31 cellular contexts compared by ENCODE assay signal in the genomic region with DNA sequence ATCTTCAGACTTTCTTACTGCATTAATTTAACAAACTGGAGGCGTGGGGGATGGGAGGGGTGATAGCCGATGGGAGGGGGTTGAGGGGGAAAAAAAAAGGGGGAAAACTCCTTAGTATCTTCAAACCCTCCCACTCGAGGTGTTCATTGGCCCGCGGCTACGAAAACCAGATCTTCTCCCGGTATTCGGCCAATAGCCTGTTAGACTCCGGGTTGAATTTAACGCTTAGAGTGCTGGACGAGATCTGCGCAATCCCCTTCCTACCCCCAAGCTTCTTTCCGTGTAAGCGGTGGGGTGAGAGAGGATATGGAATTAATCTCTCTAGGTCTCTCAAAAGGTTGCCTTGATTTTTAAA. TPM values are rescaled to one million over a fixed set of nuclear protein-coding genes. Genes with fewer than 3 reads are reported as not detected.
DNase-seq lines count a peak whose midpoint lies in the region; ATAC-seq, FAIRE-seq and TF ChIP-seq lines count a peak whose summit lies in the region.
"Had no signal": no experiment of that assay in that cellular context is flagged by ENCODE, and none has a peak within 500 bp of the region (broad histone marks: within the 10 kb centered on the region; RNA-seq: fewer than 3 reads in every experiment).

No MANE protein-coding gene starts in this region.

- H3K4me3 Mint-ChIP-seq in GM23338, result peak overlapping the region; percentile 52
- peak overlapping the region; percentile 34 for H3K4me3 Mint-ChIP-seq in neural progenitor cell
- H3K4me3 Mint-ChIP-seq: activated CD4-positive, alpha-beta T cell treated with anti-CD3 and anti-CD28 coated beads, Interleukin-2, amount 10 ng/mL, durations not matched to agents 7 days and 5 days; activated naive CD4-positive, alpha-beta T cell treated with anti-CD3 and anti-CD28 coated beads, Interleukin-2, amount 50 U/mL, for 24 hours; activated T-helper 1 cell treated with anti-CD3 and anti-CD28 coated beads, Interleukin-12 subunit alpha, Interleukin-12 subunit beta, Interleukin-2, Interleukin-4 antibody, amounts not matched to agents 30 ng/mL and 10 ng/mL and 1 ng/mL, durations not matched to agents 14 hours and 24 hours and 36 hours; stimulated activated effector memory CD8-positive, alpha-beta T cell treated with anti-CD3 and anti-CD28 coated beads, Interleukin-12 subunit alpha, Interleukin-12 subunit beta, amount 100 ng/mL, for 72 hours; T-helper 2 cell treated with Interferon-gamma antibody and Interleukin-4, amounts not matched to agents 5 μg/mL and 100 μg/mL, for 36 hours had no signal

- peaks cover 42% of the 10 kb centered on the region for H3K27me3 ChIP-seq in GM23338 (ENCODE audit: insufficient read depth)
- H3K27me3 ChIP-seq in endocrine pancreas (ENCODE audit: control insufficient read depth, insufficient read depth, low read length), result no peaks in the 10 kb centered on the region
- peaks cover 93% of the 10 kb centered on the region for H3K27me3 ChIP-seq in neural progenitor cell
- H3K27me3 ChIP-seq in HepG2 (ENCODE audit: control insufficient read depth in 1 of 2, insufficient read depth in 2 of 2, low read length in 2 of 2), result no peaks in the 10 kb centered on the region
- H3K27me3 ChIP-seq: BLaER1 treated with 17β-estradiol and CSF1 and Interleukin-3, amounts not matched to agents 10 nM and 100 nM had no signal

- no peak overlapping the region for H3K27ac Mint-ChIP-seq in GM23338
- no peak overlapping the region for H3K27ac Mint-ChIP-seq in neural progenitor cell
- H3K27ac Mint-ChIP-seq: activated CD4-positive, alpha-beta T cell treated with anti-CD3 and anti-CD28 coated beads, Interleukin-2, amount 10 ng/mL, durations not matched to agents 7 days and 5 days; activated naive CD4-positive, alpha-beta T cell treated with anti-CD3 and anti-CD28 coated beads, Interleukin-2, amount 50 U/mL, for 24 hours; activated T-helper 1 cell treated with anti-CD3 and anti-CD28 coated beads, Interleukin-12 subunit alpha, Interleukin-12 subunit beta, Interleukin-2, Interleukin-4 antibody, amounts not matched to agents 30 ng/mL and 10 ng/mL and 1 ng/mL, durations not matched to agents 14 hours and 24 hours and 36 hours; stimulated activated effector memory CD8-positive, alpha-beta T cell treated with anti-CD3 and anti-CD28 coated beads, Interleukin-12 subunit alpha, Interleukin-12 subunit beta, amount 100 ng/mL, for 72 hours; T-helper 2 cell treated with Interferon-gamma antibody and Interleukin-4, amounts not matched to agents 5 μg/mL and 100 μg/mL, for 36 hours had no signal

- no peaks in the 10 kb centered on the region; the same call in 2 of the 3 replicates for H3K9me3 Mint-ChIP-seq in GM23338
- H3K9me3 Mint-ChIP-seq in neural progenitor cell, result peaks cover under 1% of the 10 kb centered on the region
- H3K9me3 Mint-ChIP-seq: activated T-helper 1 cell treated with anti-CD3 and anti-CD28 coated beads, Interleukin-12 subunit alpha, Interleukin-12 subunit beta, Interleukin-2, Interleukin-4 antibody, amounts not matched to agents 30 ng/mL and 10 ng/mL and 1 ng/mL, durations not matched to agents 14 hours and 24 hours and 36 hours; stimulated activated effector memory CD8-positive, alpha-beta T cell treated with anti-CD3 and anti-CD28 coated beads, Interleukin-12 subunit alpha, Interleukin-12 subunit beta, amount 100 ng/mL, for 72 hours; T-helper 2 cell treated with Interferon-gamma antibody and Interleukin-4, amounts not matched to agents 5 μg/mL and 100 μg/mL, for 36 hours had no signal

- TF ChIP-seq CTCF in GM23338 (conservative IDR thresholded peaks at IDR 0.05; ENCODE audit: low read depth in 2 of 2) (no peak), neural progenitor cell (IDR thresholded peaks at IDR 0.05) (no peak), kidney (IDR thresholded peaks at IDR 0.05; ENCODE audit: borderline replicate concordance, extremely low read depth, insufficient read depth) (no peak), HepG2 (CRISPR knock-in tag; IDR thresholded peaks at IDR 0.05) (no peak)

- 10% methylated on average over 14 of the region's 14 CpGs for WGBS in HepG2 (ENCODE audit: low lambda C conversion rate)

- TF ChIP-seq RAD21 in HepG2 (CRISPR knock-in tag; IDR thresholded peaks at IDR 0.05), result no peak

- ATAC-seq in GM23338 (peak; percentile 43), HepG2 (no peak), GM18907 (IDR thresholded peaks at IDR 0.05; ENCODE audit: unreplicated experiment) (no peak)
- ATAC-seq: HCT116; stimulated activated effector memory CD8-positive, alpha-beta T cell treated with anti-CD3 and anti-CD28 coated beads, Interleukin-12 subunit alpha, Interleukin-12 subunit beta, amount 100 ng/mL, for 72 hours had no signal

- no peaks in the 10 kb centered on the region for H3K36me3 ChIP-seq in GM23338 (ENCODE audit: insufficient read depth)
- no peaks in the 10 kb centered on the region for H3K36me3 ChIP-seq in endocrine pancreas (ENCODE audit: control insufficient read depth, insufficient read depth, low read length)
- H3K36me3 ChIP-seq in neural progenitor cell, result no peaks in the 10 kb centered on the region
- H3K36me3 ChIP-seq in kidney (ENCODE audit: control insufficient read depth in 1 of 2, insufficient read depth in 2 of 2, low read length in 2 of 2), result no peaks in the 10 kb centered on the region
- no peaks in the 10 kb centered on the region for H3K36me3 ChIP-seq in HepG2 (replicated peaks in 1 of 2; ENCODE audit: control insufficient read depth in 1 of 2, insufficient read depth in 2 of 2, low read length in 2 of 2)
- H3K36me3 ChIP-seq: BLaER1 treated with 17β-estradiol and CSF1 and Interleukin-3, amounts not matched to agents 10 nM and 100 nM; left lung had no signal

- H4K20me1 ChIP-seq in GM23338 (replicated peaks; ENCODE audit: insufficient read depth) (no peaks in the 10 kb centered on the region), neural progenitor cell (ENCODE audit: low read depth) (peaks cover 51% of the 10 kb centered on the region), HepG2 (ENCODE audit: insufficient read depth, low read length) (0 out of 2 replicates have a peak, but pooled peaks cover 3% of the 10 kb centered on the region)

- H3K9me2 ChIP-seq in GM23338 (ENCODE audit: insufficient read depth), result no peaks in the 10 kb centered on the region

- FAIRE-seq in kidney (lab: Jason Lieb, UNC) (no peak), HepG2 (lab: Jason Lieb, UNC) (no peak)
- FAIRE-seq: small intestine had no signal

- H3K36me3 Mint-ChIP-seq in GM23338 (ENCODE audit: low read depth) (no peaks in the 10 kb centered on the region), neural progenitor cell (no peaks in the 10 kb centered on the region)
- H3K36me3 Mint-ChIP-seq: stimulated activated effector memory CD8-positive, alpha-beta T cell treated with anti-CD3 and anti-CD28 coated beads, Interleukin-12 subunit alpha, Interleukin-12 subunit beta, amount 100 ng/mL, for 72 hours had no signal

- intact Hi-C loops in kidney (cut with DNase I) (no loop called here), HepG2 (cut with micrococcal nuclease; ENCODE audit: unreplicated experiment) (no loop called here)

- H3K4me2 ChIP-seq in GM23338 (peak overlapping the region; percentile 82), neural progenitor cell (peak overlapping the region; percentile 49), HepG2 (ENCODE audit: low read depth, low read length) (no peak overlapping the region)
- H3K4me2 ChIP-seq: BLaER1 treated with 17β-estradiol and CSF1 and Interleukin-3, amounts not matched to agents 10 nM and 100 nM had no signal

- BruUV-seq in HepG2 (replicated peaks; lab: Mats Ljungman, UMichigan), result no TSS peak

- CTCF ChIA-PET in HepG2 (lab: Yijun Ruan, JAX; ENCODE audit: low intra/inter-chr PET ratio, low total read pairs), result no interaction called here

- H3K4me1 Mint-ChIP-seq in GM23338, result peaks cover 9% of the 10 kb centered on the region; the same call in 2 of the 3 replicates
- peaks cover 33% of the 10 kb centered on the region for H3K4me1 Mint-ChIP-seq in neural progenitor cell
- H3K4me1 Mint-ChIP-seq: activated CD4-positive, alpha-beta T cell treated with anti-CD3 and anti-CD28 coated beads, Interleukin-2, amount 10 ng/mL, durations not matched to agents 7 days and 5 days; activated naive CD4-positive, alpha-beta T cell treated with anti-CD3 and anti-CD28 coated beads, Interleukin-2, amount 50 U/mL, for 24 hours; stimulated activated effector memory CD8-positive, alpha-beta T cell treated with anti-CD3 and anti-CD28 coated beads, Interleukin-12 subunit alpha, Interleukin-12 subunit beta, amount 100 ng/mL, for 72 hours had no signal

- peaks cover 8% of the 10 kb centered on the region; the same call in 1 of the 2 replicates for H3K4me1 ChIP-seq in GM23338 (ENCODE audit: insufficient read depth)
- H3K4me1 ChIP-seq in endocrine pancreas (ENCODE audit: control insufficient read depth, insufficient read depth, low read length), result peaks cover 4% of the 10 kb centered on the region
- peaks cover 11% of the 10 kb centered on the region for H3K4me1 ChIP-seq in neural progenitor cell
- no peaks in the 10 kb centered on the region for H3K4me1 ChIP-seq in kidney (ENCODE audit: control insufficient read depth in 1 of 2, insufficient read depth in 1 of 2, low read depth in 1 of 2, low read length in 2 of 2)
- H3K4me1 ChIP-seq in HepG2 (ENCODE audit: insufficient read depth, low read length), result no peaks in the 10 kb centered on the region
- H3K4me1 ChIP-seq: BLaER1 treated with 17β-estradiol and CSF1 and Interleukin-3, amounts not matched to agents 10 nM and 100 nM; left lung had no signal

- peaks cover 20% of the 10 kb centered on the region for H3K27me3 Mint-ChIP-seq in GM23338 (ENCODE audit: insufficient read depth, low read depth, poor library complexity)
- peaks cover 39% of the 10 kb centered on the region for H3K27me3 Mint-ChIP-seq in neural progenitor cell (ENCODE audit: insufficient read depth, low read depth)

- TF ChIP-seq EP300 in HepG2 (IDR thresholded peaks at IDR 0.05; ENCODE audit: low read depth in 2 of 2, low read length in 2 of 2) (no peak), HepG2 (CRISPR knock-in tag; IDR thresholded peaks at IDR 0.05; ENCODE audit: borderline replicate concordance) (no peak)

- H3K27ac ChIP-seq in GM23338 (ENCODE audit: low read depth), result no peak overlapping the region
- no peak overlapping the region for H3K27ac ChIP-seq in neural progenitor cell
- no peak overlapping the region for H3K27ac ChIP-seq in kidney (ENCODE audit: low read depth in 2 of 2, low read length in 2 of 2)
- H3K27ac ChIP-seq in HepG2 (ENCODE audit: extremely low read length, insufficient read depth, low read length), result no peak overlapping the region
- H3K27ac ChIP-seq: BLaER1 treated with 17β-estradiol and CSF1 and Interleukin-3, amounts not matched to agents 10 nM and 100 nM; HL-60; left lung; SK-N-MC had no signal

- H3K9ac ChIP-seq in endocrine pancreas (ENCODE audit: control insufficient read depth, insufficient read depth, low read length) (no peak overlapping the region), neural progenitor cell (no peak overlapping the region), kidney (ENCODE audit: low read length in 2 of 2) (no peak overlapping the region), HepG2 (ENCODE audit: insufficient read depth, low read depth, low read length) (no peak overlapping the region)
- H3K9ac ChIP-seq: BLaER1 treated with 17β-estradiol and CSF1 and Interleukin-3, amounts not matched to agents 10 nM and 100 nM had no signal

- POLR2A ChIA-PET in HepG2 (lab: Yijun Ruan, JAX), result no interaction called here

- DNase-seq in GM23338 (ENCODE audit: low spot score), result peak; percentile 31
- peak; percentile 18 for DNase-seq in NCI-H524 treated with DMSO at 0.1 percent for 48 hours (lab: John Stamatoyannopoulos, UW)
- no peak for DNase-seq in neural progenitor cell (ENCODE audit: low spot score)
- no peak for DNase-seq in kidney
- DNase-seq in HepG2 (ENCODE audit: low spot score), result no peak
- DNase-seq: ACHN; activated CD4-positive, alpha-beta T cell treated with anti-CD3 and anti-CD28 coated beads, Interleukin-2, amount 10 ng/mL, durations not matched to agents 7 days and 5 days; Calu3; cortex of kidney; IMR-90; mesendoderm; NCI-H1092; NCI-H2029; RPMI8226; small intestine; stimulated activated CD4-positive, alpha-beta T cell treated with anti-CD3 and anti-CD28 coated beads, Interleukin-2, amount 100 ng/mL, for 24 hours had no signal

- in situ Hi-C loops in HepG2 (cut with HindIII; ENCODE audit: extremely low pct_ligation_motif_present, low pct_unique_long_range_greater_than_20kb), result no loop called here

- H2AFZ ChIP-seq in GM23338, result no peak overlapping the region
- H2AFZ ChIP-seq in neural progenitor cell (replicated peaks), result no peak overlapping the region
- H2AFZ ChIP-seq in HepG2 (ENCODE audit: low read length), result no peak overlapping the region

- no peaks in the 10 kb centered on the region for H3F3A ChIP-seq in GM23338 (replicated peaks; ENCODE audit: low read depth)
- peaks cover 29% of the 10 kb centered on the region for H3F3A ChIP-seq in neural progenitor cell (ENCODE audit: low read depth)

- H3K79me2 ChIP-seq in GM23338 (replicated peaks; ENCODE audit: insufficient read depth), result no peaks in the 10 kb centered on the region
- H3K79me2 ChIP-seq in neural progenitor cell (ENCODE audit: low read depth), result no peaks in the 10 kb centered on the region
- H3K79me2 ChIP-seq in HepG2 (ENCODE audit: insufficient read depth, low read length), result no peaks in the 10 kb centered on the region

- no peak for TF ChIP-seq POLR2A in HepG2 (IDR thresholded peaks at IDR 0.05; ENCODE audit: insufficient read depth in 1 of 2, low read depth in 2 of 2, low read length in 2 of 2)

- H3K4me3 ChIP-seq in GM23338, result peak overlapping the region; percentile 44
- H3K4me3 ChIP-seq in endocrine pancreas (ENCODE audit: control insufficient read depth, insufficient read depth, low read length), result peak overlapping the region; percentile 93
- H3K4me3 ChIP-seq in neural progenitor cell, result no peak overlapping the region
- no peak overlapping the region for H3K4me3 ChIP-seq in kidney (ENCODE audit: low read length in 2 of 2)
- H3K4me3 ChIP-seq in HepG2 (replicated peaks in 1 of 3; ENCODE audit: insufficient read depth in 1 of 3, low read depth in 2 of 3, low read length in 3 of 3), result no peak overlapping the region
- H3K4me3 ChIP-seq: BLaER1 treated with 17β-estradiol and CSF1 and Interleukin-3, amounts not matched to agents 10 nM and 100 nM; left lung; SK-N-MC had no signal

- H3K9me3 ChIP-seq in endocrine pancreas (ENCODE audit: control insufficient read depth, low read length) (no peaks in the 10 kb centered on the region), neural progenitor cell (ENCODE audit: low read depth) (no peaks in the 10 kb centered on the region), kidney (ENCODE audit: control insufficient read depth in 1 of 2, low read length in 2 of 2) (no peaks in the 10 kb centered on the region), HepG2 (ENCODE audit: low read length) (no peaks in the 10 kb centered on the region)
- H3K9me3 ChIP-seq: BLaER1 treated with 17β-estradiol and CSF1 and Interleukin-3, amounts not matched to agents 10 nM and 100 nM had no signal

RNA-seq across cellular contexts. Expression of a gene that starts 0.7 kb away (rescaled TPM):
- not detected in 2 replicates for total RNA-seq in GM23338 (2014; rRNA removed; shearing (Covaris generic))
- not detected in 2 replicates for polyA plus RNA-seq in GM23338 (2016; fragmentation: Nextera tagmentation; extraction: Ambion mirVana)
- total RNA-seq in neural progenitor cell (ENCODE audit: low replicate concordance), result not detected in 2 replicates
- total RNA-seq in kidney, result not detected
- polyA plus RNA-seq in kidney (ENCODE audit: insufficient read depth, low read depth, low replicate concordance), result not detected
- total RNA-seq in HepG2 (2016; rRNA removed; fragmentation: Illumina TruSeq; extraction: Trizol), result not detected in 2 replicates
- not detected in 2 replicates for total RNA-seq in HepG2 (2016; cell fraction: cytosol; rRNA removed; fragmentation: Illumina TruSeq; extraction: Trizol; ENCODE audit: low read depth)
- not detected in 2 replicates for total RNA-seq in HepG2 (2016; cell fraction: insoluble cytoplasmic fraction; rRNA removed; fragmentation: Illumina TruSeq; extraction: Trizol)
- total RNA-seq in HepG2 (2016; cell fraction: membrane; rRNA removed; fragmentation: Illumina TruSeq; extraction: Trizol), result not detected in 2 replicates
- total RNA-seq in HepG2 (2016; cell fraction: nucleus; rRNA removed; fragmentation: Illumina TruSeq; extraction: Trizol), result not detected in 2 replicates
- not detected in 2 replicates for polyA plus RNA-seq in HepG2 (2011; rRNA removed)
- polyA plus RNA-seq in HepG2 (2011; cell fraction: cytosol; rRNA removed), result not detected in 2 replicates
- polyA plus RNA-seq in HepG2 (2011; cell fraction: nucleus; rRNA removed), result not detected in 2 replicates
- not detected in 2 replicates for polyA plus RNA-seq in HepG2 (2012)
- not detected in 2 replicates for polyA plus RNA-seq in HepG2 (2016; cell fraction: cytosol; fragmentation: Illumina TruSeq; extraction: Trizol; ENCODE audit: low read depth)
- not detected in 2 replicates for polyA plus RNA-seq in HepG2 (2016; cell fraction: insoluble cytoplasmic fraction; fragmentation: Illumina TruSeq; extraction: Trizol; ENCODE audit: low read depth)
- not detected in 2 replicates for polyA plus RNA-seq in HepG2 (2016; cell fraction: membrane; fragmentation: Illumina TruSeq; extraction: Trizol; ENCODE audit: low read depth)
- not detected in 2 replicates for polyA plus RNA-seq in HepG2 (2016; cell fraction: nucleus; fragmentation: Illumina TruSeq; extraction: Trizol; ENCODE audit: insufficient read depth, low read depth)
- not detected in 2 replicates for polyA minus RNA-seq in HepG2 (2011; rRNA and poly(A)+ RNA removed; ENCODE audit: low replicate concordance)
- polyA minus RNA-seq in HepG2 (2011; cell fraction: cytosol; rRNA and poly(A)+ RNA removed), result not detected in 2 replicates
- not detected in 2 replicates for polyA minus RNA-seq in HepG2 (2011; cell fraction: nucleus; rRNA and poly(A)+ RNA removed)
- total RNA-seq: activated CD4-positive, alpha-beta T cell treated with anti-CD3 and anti-CD28 coated beads, Interleukin-2, amount 10 ng/mL, durations not matched to agents 7 days and 5 days; activated T-helper 1 cell treated with anti-CD3 and anti-CD28 coated beads, Interleukin-12 subunit alpha, Interleukin-12 subunit beta, Interleukin-2, Interleukin-4 antibody, amounts not matched to agents 30 ng/mL and 10 ng/mL and 1 ng/mL, durations not matched to agents 14 hours and 24 hours and 36 hours; Calu3; fibroblast of lung; IMR-90; left lung; NCI-H460; renal cortical epithelial cell; ureter had no signal
- polyA plus RNA-seq: fibroblast of lung, IMR-90, small intestine had no signal

Comparison
In these comparisons a context has a peak if more than half of its experiments do, and no peak if none do; other contexts are left out.
1. DNase-seq: peak in GM23338 (single experiment) and NCI-H524 treated with DMSO at 0.1 percent for 48 hours (single experiment); none in neural progenitor cell (single experiment), kidney (single experiment) and HepG2 (single experiment).
2. H3K4me3 ChIP-seq: peak in GM23338 (single experiment) and endocrine pancreas (single experiment); none in neural progenitor cell (single experiment), kidney (0 of 2) and HepG2 (0 of 3).